In the genomic region with DNA sequence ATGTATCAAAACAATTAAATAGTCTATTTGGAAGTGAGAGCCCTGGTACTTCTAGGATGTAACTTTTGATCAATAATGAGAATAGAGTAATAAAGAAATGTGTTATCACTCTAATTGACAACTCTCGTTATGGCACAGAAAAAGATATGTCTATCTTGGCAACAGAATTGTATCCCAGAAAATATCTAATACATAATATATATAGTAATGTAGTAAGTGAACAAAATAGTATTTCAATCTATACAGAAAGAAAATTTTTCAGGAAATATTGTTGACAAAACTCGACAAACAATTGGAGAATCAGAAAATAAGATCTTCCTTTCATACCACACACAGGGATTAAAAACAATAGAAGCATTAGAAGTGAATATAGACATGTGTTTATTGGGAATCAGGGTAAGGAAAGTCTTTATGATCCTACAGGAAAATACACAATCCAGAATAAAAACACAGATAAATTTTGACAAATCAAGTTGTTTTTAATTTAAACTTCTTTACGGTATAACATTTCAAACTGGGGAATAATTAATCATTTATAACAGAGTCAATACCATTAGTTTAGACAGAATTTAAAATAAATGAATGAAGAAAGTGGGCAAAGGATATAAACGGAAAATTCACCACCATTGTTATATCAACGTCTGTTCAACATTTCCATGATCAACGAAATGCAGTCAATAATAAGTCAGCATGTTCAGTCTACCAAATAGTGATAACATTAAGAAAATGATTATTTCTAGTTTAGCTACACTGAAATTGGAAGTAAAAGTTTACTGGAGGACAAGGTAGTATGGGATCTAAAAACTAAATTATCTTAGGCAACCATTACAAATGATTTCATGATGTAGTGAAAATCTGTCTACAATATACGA, we compare ENCODE assay signal across 28 cellular contexts.
DNase-seq lines count a peak whose midpoint lies in the region; ATAC-seq, FAIRE-seq and TF ChIP-seq lines count a peak whose summit lies in the region.
"Had no signal": no experiment of that assay in that cellular context is flagged by ENCODE, and none has a peak within 500 bp of the region (broad histone marks: within the 10 kb centered on the region; RNA-seq: fewer than 3 reads in every experiment).

No MANE protein-coding gene starts in this region.

- FAIRE-seq in colon (lab: Jason Lieb, UNC) = peak; percentile 94
- FAIRE-seq: GM12892 had no signal

- H3K4me3 ChIP-seq in Panc1 (ENCODE audit: low read depth in 2 of 2, low read length in 2 of 2) = no peak overlapping the region
- H3K4me3 ChIP-seq: ascending aorta; BLaER1 treated with 17β-estradiol and CSF1 and Interleukin-3, amounts not matched to agents 10 nM and 100 nM; left lung; SK-N-MC; testis had no signal

- POLR2A ChIA-PET in Panc1 (lab: Charles Lee) = no interaction called here

- ATAC-seq in Panc1 = peak; percentile 1
- ATAC-seq: activated CD8-positive, alpha-beta T cell treated with anti-CD3 and anti-CD28 coated beads, Interleukin-2, amount 10 ng/mL, durations not matched to agents 7 days and 5 days; activated T-cell treated with anti-CD3 and anti-CD28 coated beads, Interleukin-2, amount 50 U/mL, for 4 hours; effector memory CD8-positive, alpha-beta T cell; left lung; stimulated activated naive B cell treated with anti-CD40 and anti-IgM and Interleukin-4, amounts not matched to agents 10 μg/mL and 1 μg/mL and 100 μg/mL, for 72 hours had no signal

- H3K36me3 ChIP-seq in Panc1 (ENCODE audit: control insufficient read depth, insufficient read depth, low read length) = no peaks in the 10 kb centered on the region
- H3K36me3 ChIP-seq: ascending aorta; BLaER1 treated with 17β-estradiol and CSF1 and Interleukin-3, amounts not matched to agents 10 nM and 100 nM; left lung had no signal

- H3K4me1 ChIP-seq in Panc1 (ENCODE audit: control insufficient read depth, insufficient read depth, low read length) = no peaks in the 10 kb centered on the region
- H3K4me1 ChIP-seq: ascending aorta; BLaER1 treated with 17β-estradiol and CSF1 and Interleukin-3, amounts not matched to agents 10 nM and 100 nM; left lung; testis had no signal

- H3K27me3 ChIP-seq in Panc1 (ENCODE audit: control insufficient read depth, insufficient read depth, low read length) = no peaks in the 10 kb centered on the region
- H3K27me3 ChIP-seq: ascending aorta; BLaER1 treated with 17β-estradiol and CSF1 and Interleukin-3, amounts not matched to agents 10 nM and 100 nM; testis had no signal

- no peak for TF ChIP-seq CTCF in Panc1 (IDR thresholded peaks at IDR 0.05)

- H3K27ac ChIP-seq in Panc1 (ENCODE audit: low read length) = no peak overlapping the region
- H3K27ac ChIP-seq: ascending aorta; BLaER1 treated with 17β-estradiol and CSF1 and Interleukin-3, amounts not matched to agents 10 nM and 100 nM; left lung; SK-N-MC; testis had no signal

- H3K9me3 ChIP-seq in Panc1 (ENCODE audit: control insufficient read depth, insufficient read depth, low read depth, low read length) = no peaks in the 10 kb centered on the region
- H3K9me3 ChIP-seq: ascending aorta, testis had no signal

- BruUV-seq in Panc1 (replicated peaks; lab: Mats Ljungman, UMichigan) = no TSS peak

- intact Hi-C loops in Panc1 (cut with micrococcal nuclease; ENCODE audit: unreplicated experiment) = no loop called here

- CTCF ChIA-PET in Panc1 (lab: Charles Lee) = no interaction called here

- in situ Hi-C loops in Panc1 (cut with HindIII; ENCODE audit: low pct_unique_long_range_greater_than_20kb, low sequenced_read_pairs) = no loop called here

- DNase-seq in NCI-H82 (lab: John Stamatoyannopoulos, UW) = peak; percentile 61
- no peak for DNase-seq in NCI-H82 treated with DMSO at 0.1 percent for 48 hours (lab: John Stamatoyannopoulos, UW; ENCODE audit: unreplicated experiment)
- peak; percentile 73 for DNase-seq in Panc1 (ENCODE audit: low read depth, low spot score)
- peak; percentile 4 for DNase-seq in renal cortical epithelial cell (ENCODE audit: low read depth)
- no peak for DNase-seq in ureter (ENCODE audit: low spot score)
- DNase-seq in T-helper 1 cell = no peak
- no peak for DNase-seq in NOMO-1 treated with DMSO at 0.1 percent for 48 hours (lab: John Stamatoyannopoulos, UW; ENCODE audit: unreplicated experiment)
- DNase-seq: ACHN; activated CD8-positive, alpha-beta T cell treated with anti-CD3 and anti-CD28 coated beads, Interleukin-2, amount 10 ng/mL, durations not matched to agents 7 days and 5 days; activated naive CD4-positive, alpha-beta T cell treated with anti-CD3 and anti-CD28 coated beads, Interleukin-2, amount 10 ng/mL, durations not matched to agents 7 days and 5 days; activated T-cell treated with anti-CD3 and anti-CD28 coated beads, Interleukin-2, amount 50 U/mL, for 4 hours; effector memory CD8-positive, alpha-beta T cell; glutamatergic neuron; H7; left lung; NCI-H1092; NCI-H2081 treated with DMSO at 0.1 percent for 48 hours; NCI-H526; nephron progenitor cell; posterior cingulate gyrus; stimulated activated CD4-positive, alpha-beta T cell treated with anti-CD3 and anti-CD28 coated beads, Interleukin-1b, Interleukin-23, amount 100 ng/mL, for 48 hours; stimulated activated naive B cell treated with anti-CD40 and anti-IgM and Interleukin-4, amounts not matched to agents 10 μg/mL and 1 μg/mL and 100 μg/mL, for 72 hours; testis had no signal

Comparison
In these comparisons a context has a peak if more than half of its experiments do, and no peak if none do; other contexts are left out.
1. DNase-seq: peak in NCI-H82 (single experiment), Panc1 (single experiment) and renal cortical epithelial cell (single experiment); none in NCI-H82 treated with DMSO at 0.1 percent for 48 hours (single experiment), ureter (single experiment), T-helper 1 cell (0 of 5) and NOMO-1 treated with DMSO at 0.1 percent for 48 hours (single experiment).